Comparison of ENCODE assay signal across 11 cellular contexts in genomic region chr5:169745441-169746146, GRCh38.
A peak's percentile ranks its signal among the peaks of the same experiment; 100 is the strongest.
DNase-seq lines count a peak whose midpoint lies in the region; TF ChIP-seq lines count a peak whose summit lies in the region.
"Had no signal": no experiment of that assay in that cellular context is flagged by ENCODE, and none has a peak within 500 bp of the region (broad histone marks: within the 10 kb centered on the region; RNA-seq: fewer than 3 reads in every experiment).

No MANE protein-coding gene starts in this region.

- H3K9me3 ChIP-seq in prostate gland, result no peaks in the 10 kb centered on the region
- H3K9me3 ChIP-seq: uterus had no signal

- no peak for TF ChIP-seq POLR2A in prostate gland (IDR thresholded peaks at IDR 0.05)

- H3K27ac ChIP-seq in prostate gland, result peak overlapping the region; percentile 15 to 18
- H3K27ac ChIP-seq: uterus had no signal

- intact Hi-C loops in activated CD4-positive, alpha-beta T cell treated with anti-CD3 and anti-CD28 coated beads, Interleukin-2, amount 10 ng/mL, durations not matched to agents 24 days and 14 days (cut with micrococcal nuclease), result no loop called here
- intact Hi-C loops in dendritic cell treated with granulocyte-macrophage colony-stimulating factor and Interleukin-4, amounts not matched to agents 40 ng/mL and 50 ng/mL, for 4 days (cut with micrococcal nuclease), result no loop called here
- intact Hi-C loops in prostate gland (cut with DNase I), result no loop called here

- H3K9me3 Mint-ChIP-seq in activated CD4-positive, alpha-beta T cell treated with anti-CD3 and anti-CD28 coated beads, Interleukin-2, amount 10 ng/mL, durations not matched to agents 24 days and 14 days, result no peaks in the 10 kb centered on the region
- H3K9me3 Mint-ChIP-seq in dendritic cell treated with granulocyte-macrophage colony-stimulating factor and Interleukin-4, amounts not matched to agents 40 ng/mL and 50 ng/mL, for 4 days, result no peaks in the 10 kb centered on the region
- H3K9me3 Mint-ChIP-seq: activated B cell treated with CpG ODN at 0.5 μM for 24 hours had no signal

- H3K27ac Mint-ChIP-seq in activated CD4-positive, alpha-beta T cell treated with anti-CD3 and anti-CD28 coated beads, Interleukin-2, amount 10 ng/mL, durations not matched to agents 24 days and 14 days, result peak overlapping the region; percentile 74
- peak overlapping the region; percentile 8 for H3K27ac Mint-ChIP-seq in dendritic cell treated with granulocyte-macrophage colony-stimulating factor and Interleukin-4, amounts not matched to agents 40 ng/mL and 50 ng/mL, for 4 days
- H3K27ac Mint-ChIP-seq: activated B cell treated with CpG ODN at 0.5 μM for 24 hours had no signal

- no peak overlapping the region for H3K4me3 ChIP-seq in prostate gland
- H3K4me3 ChIP-seq: uterus had no signal

- H3K27me3 Mint-ChIP-seq in activated CD4-positive, alpha-beta T cell treated with anti-CD3 and anti-CD28 coated beads, Interleukin-2, amount 10 ng/mL, durations not matched to agents 24 days and 14 days, result no peaks in the 10 kb centered on the region
- H3K27me3 Mint-ChIP-seq in dendritic cell treated with granulocyte-macrophage colony-stimulating factor and Interleukin-4, amounts not matched to agents 40 ng/mL and 50 ng/mL, for 4 days, result no peaks in the 10 kb centered on the region
- H3K27me3 Mint-ChIP-seq: activated B cell treated with CpG ODN at 0.5 μM for 24 hours had no signal

- no peaks in the 10 kb centered on the region for H3K36me3 ChIP-seq in prostate gland
- H3K36me3 ChIP-seq: uterus had no signal

- TF ChIP-seq CTCF in prostate gland (IDR thresholded peaks at IDR 0.05), result peak in 1 of 4 experiments; percentile 8

- peaks cover 18% of the 10 kb centered on the region for H3K4me1 Mint-ChIP-seq in activated CD4-positive, alpha-beta T cell treated with anti-CD3 and anti-CD28 coated beads, Interleukin-2, amount 10 ng/mL, durations not matched to agents 24 days and 14 days
- peaks cover 5% of the 10 kb centered on the region for H3K4me1 Mint-ChIP-seq in dendritic cell treated with granulocyte-macrophage colony-stimulating factor and Interleukin-4, amounts not matched to agents 40 ng/mL and 50 ng/mL, for 4 days (ENCODE audit: low read depth)
- H3K4me1 Mint-ChIP-seq: activated B cell treated with CpG ODN at 0.5 μM for 24 hours had no signal

- H3K36me3 Mint-ChIP-seq in activated CD4-positive, alpha-beta T cell treated with anti-CD3 and anti-CD28 coated beads, Interleukin-2, amount 10 ng/mL, durations not matched to agents 24 days and 14 days (ENCODE audit: low read depth), result peaks cover 68% of the 10 kb centered on the region
- H3K36me3 Mint-ChIP-seq in dendritic cell treated with granulocyte-macrophage colony-stimulating factor and Interleukin-4, amounts not matched to agents 40 ng/mL and 50 ng/mL, for 4 days (ENCODE audit: low read depth), result peaks cover 99% of the 10 kb centered on the region

- no peaks in the 10 kb centered on the region for H3K27me3 ChIP-seq in prostate gland (replicated peaks; ENCODE audit: insufficient read depth)
- H3K27me3 ChIP-seq: uterus had no signal

- DNase-seq in activated CD4-positive, alpha-beta T cell treated with anti-CD3 and anti-CD28 coated beads, Interleukin-2, amount 10 ng/mL, durations not matched to agents 24 days and 14 days, result no peak
- no peak for DNase-seq in activated CD4-positive, alpha-beta T cell treated with anti-CD3 and anti-CD28 coated beads, Interleukin-2, amount 50 U/mL, for 1 hour
- DNase-seq in NCI-H460 (ENCODE audit: extremely low read depth, low read depth), result peak; percentile 3
- DNase-seq in prostate gland (ENCODE audit: low spot score), result no peak
- no peak for DNase-seq in 8988T
- no peak for DNase-seq in NCI-H748 (lab: John Stamatoyannopoulos, UW; ENCODE audit: unreplicated experiment)
- no peak for DNase-seq in NCI-H345 treated with DMSO at 0.1 percent for 48 hours (lab: John Stamatoyannopoulos, UW; ENCODE audit: unreplicated experiment)
- DNase-seq: activated B cell treated with CpG ODN at 0.5 μM for 24 hours; stimulated activated CD4-positive, alpha-beta T cell treated with anti-CD3 and anti-CD28 coated beads, Interleukin-4, amount 100 ng/mL, for 4 hours; uterus had no signal

- no peak overlapping the region for H3K4me3 Mint-ChIP-seq in activated CD4-positive, alpha-beta T cell treated with anti-CD3 and anti-CD28 coated beads, Interleukin-2, amount 10 ng/mL, durations not matched to agents 24 days and 14 days
- H3K4me3 Mint-ChIP-seq in dendritic cell treated with granulocyte-macrophage colony-stimulating factor and Interleukin-4, amounts not matched to agents 40 ng/mL and 50 ng/mL, for 4 days, result no peak overlapping the region
- H3K4me3 Mint-ChIP-seq: activated B cell treated with CpG ODN at 0.5 μM for 24 hours had no signal

- 81% methylated on average over 6 of the region's 6 CpGs for WGBS in prostate gland

- H3K4me1 ChIP-seq in prostate gland (replicated peaks), result no peaks in the 10 kb centered on the region
- H3K4me1 ChIP-seq: uterus had no signal
